ENCODE assay signal across 26 cellular contexts in the genomic region with DNA sequence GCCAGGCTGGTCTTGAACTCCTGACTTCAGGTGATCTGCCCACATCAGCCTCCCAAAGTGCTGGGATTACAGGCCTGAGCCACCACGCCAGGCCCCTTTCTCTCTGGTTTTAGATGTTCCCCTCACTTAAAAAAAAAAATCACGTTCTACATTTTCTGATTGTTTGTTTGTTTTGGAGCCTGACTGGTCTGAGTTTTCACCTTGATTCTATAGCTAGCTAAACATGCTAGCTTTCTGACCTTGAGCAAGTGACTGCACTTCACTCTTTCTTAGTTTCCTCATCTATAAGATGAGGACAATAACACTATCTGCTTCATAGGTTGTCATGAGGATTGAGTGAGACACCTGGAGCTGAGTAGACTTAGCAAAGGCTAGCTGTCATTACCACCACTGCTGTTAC.
"Had no signal": no experiment of that assay in that cellular context is flagged by ENCODE, and none has a peak within 500 bp of the region (broad histone marks: within the 10 kb centered on the region; RNA-seq: fewer than 3 reads in every experiment).

No MANE protein-coding gene starts in this region.

- H3K27me3 ChIP-seq: esophagus muscularis mucosa, foreskin keratinocyte, gastroesophageal sphincter, heart left ventricle, hepatocyte, left lung, ovary, sigmoid colon, testis, tibial artery had no signal

- FAIRE-seq: colon, endothelial cell of umbilical vein, kidney had no signal

- DNase-seq: dermis blood vessel endothelial cell; effector memory CD4-positive, alpha-beta T cell; foreskin keratinocyte; heart left ventricle; kidney; left lung; mesendoderm; midbrain; naive thymus-derived CD4-positive, alpha-beta T cell; nucleus accumbens; ovary; sigmoid colon; stimulated activated CD4-positive, alpha-beta T cell treated with anti-CD3 and anti-CD28 coated beads, Interleukin-2, amount 100 ng/mL, for 24 hours; stimulated activated CD4-positive, alpha-beta T cell treated with anti-CD3 and anti-CD28 coated beads, Interleukin-4, amount 100 ng/mL, for 24 hours; stimulated activated naive CD8-positive, alpha-beta T cell treated with anti-CD3 and anti-CD28 coated beads, Interleukin-15, Interleukin-2, amounts not matched to agents 100 U/mL and 50 U/mL, for 24 hours; substantia nigra; testis; tibial artery had no signal

- H3K4me2 ChIP-seq: hepatocyte had no signal

- H3K4me1 ChIP-seq: esophagus muscularis mucosa, foreskin keratinocyte, gastroesophageal sphincter, heart left ventricle, sigmoid colon, testis, tibial artery had no signal

- H3K27ac Mint-ChIP-seq: nephron; stimulated activated effector memory CD8-positive, alpha-beta T cell treated with anti-CD3 and anti-CD28 coated beads, Interleukin-12 subunit alpha, Interleukin-12 subunit beta, amount 100 ng/mL, for 72 hours; type B pancreatic cell had no signal

- H3K27ac ChIP-seq: esophagus muscularis mucosa, foreskin keratinocyte, gastroesophageal sphincter, heart left ventricle, hepatocyte, left lung, ovary, sigmoid colon, testis, tibial artery had no signal

- H3K4me3 Mint-ChIP-seq: naive thymus-derived CD4-positive, alpha-beta T cell; nephron; stimulated activated effector memory CD8-positive, alpha-beta T cell treated with anti-CD3 and anti-CD28 coated beads, Interleukin-12 subunit alpha, Interleukin-12 subunit beta, amount 100 ng/mL, for 72 hours; type B pancreatic cell had no signal

- H3K9me3 Mint-ChIP-seq: naive thymus-derived CD4-positive, alpha-beta T cell; nephron; stimulated activated effector memory CD8-positive, alpha-beta T cell treated with anti-CD3 and anti-CD28 coated beads, Interleukin-12 subunit alpha, Interleukin-12 subunit beta, amount 100 ng/mL, for 72 hours; type B pancreatic cell had no signal

- H3K36me3 ChIP-seq: left lung, ovary, sigmoid colon had no signal

- H3K4me3 ChIP-seq: esophagus muscularis mucosa, gastroesophageal sphincter, heart left ventricle, hepatocyte, left lung, ovary, sigmoid colon, testis, tibial artery had no signal

- H3K4me1 Mint-ChIP-seq: nephron; stimulated activated effector memory CD8-positive, alpha-beta T cell treated with anti-CD3 and anti-CD28 coated beads, Interleukin-12 subunit alpha, Interleukin-12 subunit beta, amount 100 ng/mL, for 72 hours had no signal

- H3K9me3 ChIP-seq: esophagus muscularis mucosa, gastroesophageal sphincter, heart left ventricle, left lung, ovary, sigmoid colon, testis, tibial artery had no signal

- ATAC-seq: foreskin keratinocyte; gastroesophageal sphincter; heart left ventricle; left lung; naive thymus-derived CD4-positive, alpha-beta T cell; stimulated activated effector memory CD8-positive, alpha-beta T cell treated with anti-CD3 and anti-CD28 coated beads, Interleukin-12 subunit alpha, Interleukin-12 subunit beta, amount 100 ng/mL, for 72 hours; stimulated activated naive CD8-positive, alpha-beta T cell treated with anti-CD3 and anti-CD28 coated beads, Interleukin-15, Interleukin-2, amounts not matched to agents 100 U/mL and 50 U/mL, for 24 hours had no signal

- H3K27me3 Mint-ChIP-seq: naive thymus-derived CD4-positive, alpha-beta T cell; type B pancreatic cell had no signal
